8 cellular contexts compared by ENCODE assay signal in the genomic region with DNA sequence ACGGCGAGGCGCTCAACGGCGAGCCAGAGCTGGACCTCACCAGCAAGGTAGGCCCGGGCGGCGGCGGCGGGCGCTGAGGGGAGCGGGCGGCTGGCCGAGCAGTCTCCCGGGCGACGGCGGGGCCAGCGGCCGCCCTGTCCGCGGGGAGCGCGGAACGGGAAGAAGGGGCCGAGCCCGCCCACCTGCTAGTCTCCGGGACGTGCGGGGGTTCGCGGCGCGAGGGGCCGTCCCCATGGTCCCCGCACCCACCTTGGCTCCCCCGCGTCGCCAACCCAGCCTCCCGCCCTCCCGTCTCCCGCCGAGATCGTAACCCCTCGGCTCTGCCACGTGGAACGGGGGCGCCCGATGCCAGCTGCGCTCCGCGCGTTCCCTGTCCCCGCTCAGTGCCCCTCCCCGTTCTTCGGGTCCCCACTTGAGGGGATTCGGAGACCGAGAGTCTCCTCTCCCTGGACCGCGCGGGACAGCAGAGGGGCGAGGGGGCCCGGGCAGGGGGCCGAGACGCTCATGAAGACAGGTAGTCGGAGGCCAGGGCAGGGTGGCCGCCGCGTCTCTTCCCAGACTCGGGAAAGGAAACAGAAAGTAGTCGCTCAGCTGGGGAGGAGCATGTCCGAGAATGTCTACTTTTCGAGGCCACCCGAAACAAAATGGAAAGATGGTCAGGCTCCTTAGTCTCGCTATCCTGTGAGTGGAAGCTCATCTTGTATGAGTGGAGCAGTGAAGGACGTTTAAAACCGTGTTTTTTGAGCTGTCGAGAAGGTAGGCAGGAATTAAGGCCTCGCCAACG. TPM values are rescaled to one million over a fixed set of nuclear protein-coding genes. Genes with fewer than 3 reads are reported as not detected.
DNase-seq lines count a peak whose midpoint lies in the region; ATAC-seq and TF ChIP-seq lines count a peak whose summit lies in the region.

No MANE protein-coding gene starts in this region.

- H3K4me3 ChIP-seq in AG10803 (ENCODE audit: low read length), result peak overlapping the region; percentile 85
- H3K4me3 ChIP-seq in Loucy (ENCODE audit: low read length, poor library complexity, severe bottlenecking), result peak overlapping the region; percentile 89
- peak overlapping the region; percentile 83 for H3K4me3 ChIP-seq in fibroblast of villous mesenchyme (ENCODE audit: low read depth, low read length)
- peak overlapping the region; percentile 88 for H3K4me3 ChIP-seq in neural progenitor cell
- peak overlapping the region; percentile 82 for H3K4me3 ChIP-seq in urinary bladder (ENCODE audit: low read depth, low read length)

- H3K36me3 Mint-ChIP-seq in activated T-cell treated with anti-CD3 and anti-CD28 coated beads, Interleukin-2, amount 50 U/mL, for 72 hours (ENCODE audit: insufficient read depth in 2 of 2), result peaks cover 7 to 20% of the 10 kb centered on the region in 2 donors
- H3K36me3 Mint-ChIP-seq in neural progenitor cell, result peaks cover 6% of the 10 kb centered on the region

- H3K9ac ChIP-seq in Loucy (ENCODE audit: low read depth, low read length, poor library complexity, severe bottlenecking) (peak overlapping the region; percentile 88), neural progenitor cell (peak overlapping the region; percentile 74)

- ATAC-seq in GM19328 (IDR thresholded peaks at IDR 0.05; ENCODE audit: unreplicated experiment), result peak; percentile 3
- peak in 1 of 2 donors; percentile 0 for ATAC-seq in activated T-cell treated with anti-CD3 and anti-CD28 coated beads, Interleukin-2, amount 50 U/mL, for 72 hours (replicated peaks in 1 of 2)

- H3K4me1 ChIP-seq in Loucy (ENCODE audit: insufficient read depth, low read length, poor library complexity, severe bottlenecking) (peaks cover 54% of the 10 kb centered on the region), neural progenitor cell (peaks cover 18% of the 10 kb centered on the region), urinary bladder (ENCODE audit: insufficient read depth) (peaks cover 4% of the 10 kb centered on the region)

- 0 out of 2 replicates have a peak, but pooled peaks cover 3% of the 10 kb centered on the region for H3F3A ChIP-seq in Loucy (ENCODE audit: low read depth)
- H3F3A ChIP-seq in neural progenitor cell (ENCODE audit: low read depth), result peaks cover 24% of the 10 kb centered on the region

- H4K20me1 ChIP-seq in Loucy (ENCODE audit: insufficient read depth, low read length, poor library complexity, severe bottlenecking) (peaks cover 52% of the 10 kb centered on the region), neural progenitor cell (ENCODE audit: low read depth) (peaks cover 54% of the 10 kb centered on the region)

- no peaks in the 10 kb centered on the region for H3K9me2 ChIP-seq in Loucy (replicated peaks; ENCODE audit: low read depth, low read length)

- peak overlapping the region; percentile 60 for H3K27ac ChIP-seq in neural progenitor cell
- H3K27ac ChIP-seq in urinary bladder (ENCODE audit: low read depth), result peak overlapping the region; percentile 92

- no peak for TF ChIP-seq CTCF in AG10803 (conservative IDR thresholded peaks at IDR 0.05; ENCODE audit: low read length)
- TF ChIP-seq CTCF in Loucy (conservative IDR thresholded peaks at IDR 0.05; ENCODE audit: low read length), result no peak
- TF ChIP-seq CTCF in fibroblast of villous mesenchyme (IDR thresholded peaks at IDR 0.05; ENCODE audit: insufficient read depth, low read depth, low read length), result no peak
- TF ChIP-seq CTCF in neural progenitor cell (IDR thresholded peaks at IDR 0.05), result no peak

- no peaks in the 10 kb centered on the region for H3K9me3 ChIP-seq in Loucy (ENCODE audit: insufficient read depth, low read depth, low read length)
- H3K9me3 ChIP-seq in neural progenitor cell (ENCODE audit: low read depth), result no peaks in the 10 kb centered on the region

- no peaks in the 10 kb centered on the region for H3K9me3 Mint-ChIP-seq in activated T-cell treated with anti-CD3 and anti-CD28 coated beads, Interleukin-2, amount 50 U/mL, for 72 hours
- H3K9me3 Mint-ChIP-seq in neural progenitor cell, result no peaks in the 10 kb centered on the region

- H3K36me3 ChIP-seq in Loucy (ENCODE audit: insufficient read depth, low read length) (peaks cover 4% of the 10 kb centered on the region; the same call in 1 of the 2 replicates), neural progenitor cell (no peaks in the 10 kb centered on the region), urinary bladder (ENCODE audit: insufficient read depth) (no peaks in the 10 kb centered on the region)

- H3K4me1 Mint-ChIP-seq in activated T-cell treated with anti-CD3 and anti-CD28 coated beads, Interleukin-2, amount 50 U/mL, for 72 hours (ENCODE audit: low read depth), result peaks cover 65% of the 10 kb centered on the region
- peaks cover 43% of the 10 kb centered on the region for H3K4me1 Mint-ChIP-seq in neural progenitor cell

- peak overlapping the region; percentile 94 for H3K27ac Mint-ChIP-seq in activated T-cell treated with anti-CD3 and anti-CD28 coated beads, Interleukin-2, amount 50 U/mL, for 72 hours
- H3K27ac Mint-ChIP-seq in neural progenitor cell, result peak overlapping the region; percentile 28

- H3K79me2 ChIP-seq in Loucy (ENCODE audit: insufficient read depth, low read length), result peaks cover 54% of the 10 kb centered on the region
- H3K79me2 ChIP-seq in neural progenitor cell (ENCODE audit: low read depth), result peaks cover 55% of the 10 kb centered on the region

- under 1% methylated on average over 80 of the region's 80 CpGs for WGBS in urinary bladder

- DNase-seq in AG10803 (ENCODE audit: low read depth) (peak; percentile 34), fibroblast of villous mesenchyme (ENCODE audit: low read depth) (peak; percentile 66), neural progenitor cell (ENCODE audit: low spot score) (peak; percentile 64), SW 1271 (lab: John Stamatoyannopoulos, UW) (no peak)
- DNase-seq in activated T-cell treated with anti-CD3 and anti-CD28 coated beads, Interleukin-2, amount 50 U/mL, for 72 hours, result peak; percentile 41 to 45

- H2AFZ ChIP-seq in Loucy (ENCODE audit: low read length) (peak overlapping the region; percentile 41; the same call in 1 of the 2 replicates), neural progenitor cell (replicated peaks) (no peak overlapping the region)

- no peaks in the 10 kb centered on the region for H3K27me3 Mint-ChIP-seq in activated T-cell treated with anti-CD3 and anti-CD28 coated beads, Interleukin-2, amount 50 U/mL, for 72 hours (ENCODE audit: low read depth)
- H3K27me3 Mint-ChIP-seq in neural progenitor cell (ENCODE audit: insufficient read depth, low read depth), result peaks cover 19% of the 10 kb centered on the region

- H3K4me2 ChIP-seq in Loucy (ENCODE audit: low read depth, low read length, poor library complexity, severe bottlenecking), result peak overlapping the region; percentile 96
- peak overlapping the region; percentile 99 for H3K4me2 ChIP-seq in neural progenitor cell

- H3K4me3 Mint-ChIP-seq in activated T-cell treated with anti-CD3 and anti-CD28 coated beads, Interleukin-2, amount 50 U/mL, for 72 hours, result peak overlapping the region; percentile 90 to 98
- peak overlapping the region; percentile 95 for H3K4me3 Mint-ChIP-seq in neural progenitor cell

- H3K27me3 ChIP-seq in Loucy (ENCODE audit: insufficient read depth, low read length, poor library complexity, severe bottlenecking) (no peaks in the 10 kb centered on the region), neural progenitor cell (peaks cover 8% of the 10 kb centered on the region)

RNA-seq across cellular contexts. Expression of gene GTPBP1, which starts 0.5 kb away (rescaled TPM):
- 100 to 1,000 TPM in 1 of 2 donors, 10 to 100 TPM in 1; 96.8 to 127 TPM for total RNA-seq in activated T-cell treated with anti-CD3 and anti-CD28 coated beads, Interleukin-2, amount 50 U/mL, for 72 hours
- total RNA-seq in fibroblast of villous mesenchyme (31.2 and 35.4 TPM in 2 replicates), neural progenitor cell (ENCODE audit: low replicate concordance) (40.8 and 91.9 TPM in 2 replicates), urinary bladder (30.8 TPM)
- polyA plus RNA-seq in urinary bladder, result 27.8 TPM

RNA-seq across cellular contexts. Expression of gene JOSD1, which starts 5.5 kb away (rescaled TPM):
- total RNA-seq in activated T-cell treated with anti-CD3 and anti-CD28 coated beads, Interleukin-2, amount 50 U/mL, for 72 hours, result 100 to 1,000 TPM; 144 to 161 TPM
- total RNA-seq in fibroblast of villous mesenchyme (53.5 and 62.2 TPM in 2 replicates), neural progenitor cell (ENCODE audit: low replicate concordance) (32.4 and 39.2 TPM in 2 replicates), urinary bladder (40.2 TPM)
- polyA plus RNA-seq in urinary bladder, result 43.9 TPM

RNA-seq across cellular contexts. Expression of gene TOMM22, which starts 24.5 kb away (rescaled TPM):
- 10 to 100 TPM; 65.4 to 67.1 TPM for total RNA-seq in activated T-cell treated with anti-CD3 and anti-CD28 coated beads, Interleukin-2, amount 50 U/mL, for 72 hours
- total RNA-seq in fibroblast of villous mesenchyme (60.6 and 88.9 TPM in 2 replicates), neural progenitor cell (ENCODE audit: low replicate concordance) (63.6 and 134 TPM in 2 replicates), urinary bladder (34.4 TPM)
- polyA plus RNA-seq in urinary bladder, result 35.8 TPM

RNA-seq across cellular contexts. Expression of gene SUN2, which starts 49.5 kb away (rescaled TPM):
- total RNA-seq in activated T-cell treated with anti-CD3 and anti-CD28 coated beads, Interleukin-2, amount 50 U/mL, for 72 hours, result 100 to 1,000 TPM; 175 to 179 TPM
- 64.3 and 99.9 TPM in 2 replicates for total RNA-seq in fibroblast of villous mesenchyme
- total RNA-seq in neural progenitor cell (ENCODE audit: low replicate concordance), result 16.2 and 33.5 TPM in 2 replicates
- total RNA-seq in urinary bladder, result 59.7 TPM
- 271 TPM for polyA plus RNA-seq in urinary bladder

RNA-seq across cellular contexts. Expression of gene CBY1, which starts 49.9 kb away (rescaled TPM):
- 10 to 100 TPM; 22.2 to 26.2 TPM for total RNA-seq in activated T-cell treated with anti-CD3 and anti-CD28 coated beads, Interleukin-2, amount 50 U/mL, for 72 hours
- total RNA-seq in fibroblast of villous mesenchyme (12.2 and 20.7 TPM in 2 replicates), neural progenitor cell (ENCODE audit: low replicate concordance) (23.1 and 25.8 TPM in 2 replicates), urinary bladder (17.0 TPM)
- polyA plus RNA-seq in urinary bladder, result 63.5 TPM

Comparison
In these comparisons a context has a peak if more than half of its experiments do, and no peak if none do; other contexts are left out.
1. DNase-seq: peak in AG10803 (single experiment), activated T-cell treated with anti-CD3 and anti-CD28 coated beads, Interleukin-2, amount 50 U/mL, for 72 hours (2 of 2), fibroblast of villous mesenchyme (single experiment) and neural progenitor cell (single experiment); none in SW 1271 (0 of 2).
2. Peak in every context shown above with its lines, with median percentiles within 50 percentile points of each other: H3K4me3 ChIP-seq.